Comparison of ENCODE assay signal across 8 cellular contexts in genomic region chr13:30429721-30430694, GRCh38. TPM values are rescaled to one million over a fixed set of nuclear protein-coding genes. Genes with fewer than 3 reads are reported as not detected.
DNase-seq lines count a peak whose midpoint lies in the region; ATAC-seq and TF ChIP-seq lines count a peak whose summit lies in the region.

No MANE protein-coding gene starts in this region.

- peak; percentile 61 for ATAC-seq in GM21717 (IDR thresholded peaks at IDR 0.05; ENCODE audit: unreplicated experiment)
- peak; percentile 87 to 92 (median 88) for ATAC-seq in psoas muscle

- peak overlapping the region; percentile 59 for H3K27ac ChIP-seq in psoas muscle

- H3K4me1 ChIP-seq in psoas muscle: peaks cover 34% of the 10 kb centered on the region

- 58 to 60% (median 60%) methylated on average over 6 of the region's 6 CpGs for WGBS in psoas muscle, 3 donors

- in situ Hi-C loops in astrocyte of the cerebellum (cut with HindIII; ENCODE audit: low sequenced_read_pairs): no loop called here

- intact Hi-C loops in psoas muscle (cut with DNase I): no loop called here

- no peaks in the 10 kb centered on the region for H3K27me3 ChIP-seq in psoas muscle (ENCODE audit: insufficient read depth in 3 of 3, low read length in 2 of 3)

- no peaks in the 10 kb centered on the region for H3K9me3 ChIP-seq in psoas muscle

- H3K4me3 ChIP-seq in astrocyte of the cerebellum (ENCODE audit: low read depth, low read length): no peak overlapping the region
- no peak overlapping the region for H3K4me3 ChIP-seq in psoas muscle

- TF ChIP-seq CTCF in astrocyte of the cerebellum (IDR thresholded peaks at IDR 0.05; ENCODE audit: low read depth, low read length, missing control alignments): no peak
- TF ChIP-seq CTCF in psoas muscle (IDR thresholded peaks at IDR 0.05): no peak

- peak; percentile 66 for DNase-seq in GM04504 (ENCODE audit: low read depth)
- DNase-seq in LoVo (ENCODE audit: low spot score): peak; percentile 75
- peak; percentile 79 for DNase-seq in astrocyte of the cerebellum (ENCODE audit: low read depth)
- DNase-seq in psoas muscle: no peak
- DNase-seq in occipital lobe (lab: John Stamatoyannopoulos, UW): no peak
- DNase-seq in NCI-H2171 (lab: John Stamatoyannopoulos, UW): no peak
- no peak for DNase-seq in DMS79 (lab: John Stamatoyannopoulos, UW)

- no peaks in the 10 kb centered on the region for H3K36me3 ChIP-seq in psoas muscle (ENCODE audit: insufficient read depth in 1 of 2, low read depth in 1 of 2)

RNA-seq across cellular contexts. Expression of gene UBE2L5, which starts 7.7 kb away (rescaled TPM):
- total RNA-seq in psoas muscle (not detected), occipital lobe (not detected)
- not detected for polyA plus RNA-seq in psoas muscle

RNA-seq across cellular contexts. Expression of gene HMGB1, which starts 35.7 kb away (rescaled TPM):
- total RNA-seq in psoas muscle: 100 to 1,000 TPM; 126 to 216 (median 187) TPM
- 100 to 1,000 TPM; 173 to 332 (median 295) TPM for polyA plus RNA-seq in psoas muscle
- total RNA-seq in occipital lobe: 295 TPM

Comparison
In these comparisons a context has a peak if more than half of its experiments do, and no peak if none do; other contexts are left out.
1. DNase-seq: peak in GM04504 (single experiment), LoVo (single experiment) and astrocyte of the cerebellum (single experiment); none in psoas muscle (0 of 2), occipital lobe (single experiment), NCI-H2171 (single experiment) and DMS79 (single experiment).